8 cellular contexts compared by ENCODE assay signal in the genomic region with DNA sequence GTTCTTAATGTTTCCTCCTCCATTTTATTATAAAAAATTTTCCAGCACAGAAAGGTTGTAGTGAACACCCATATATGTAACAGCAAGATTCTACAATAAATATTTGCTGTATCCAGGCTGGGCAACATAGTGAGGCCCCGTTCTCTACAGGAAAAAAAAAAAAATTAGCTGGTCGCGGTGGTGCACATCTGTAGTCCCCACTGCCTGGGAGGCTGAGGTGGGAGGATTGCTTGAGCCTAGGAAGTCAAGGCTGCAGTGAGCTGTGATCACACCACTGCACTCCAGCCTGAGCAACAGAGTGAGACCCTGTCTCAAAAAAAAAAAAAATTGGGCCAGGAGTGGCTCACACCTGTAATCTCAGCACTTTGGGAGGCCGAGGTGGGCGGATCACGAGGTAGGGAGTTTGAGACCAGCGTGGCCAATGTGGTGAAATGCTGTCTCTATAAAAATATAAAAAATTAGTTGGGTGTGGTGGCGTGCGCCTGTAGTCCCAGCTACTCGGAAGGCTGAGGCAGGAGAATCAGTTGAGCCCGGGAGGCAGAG. TPM values are rescaled to one million over a fixed set of nuclear protein-coding genes. Genes with fewer than 3 reads are reported as not detected.
A peak's percentile ranks its signal among the peaks of the same experiment; 100 is the strongest.
DNase-seq lines count a peak whose midpoint lies in the region; ATAC-seq and TF ChIP-seq lines count a peak whose summit lies in the region.
"Not testable (repeated sequence)": the region's sequence is repeated elsewhere in the genome, so short reads cannot be mapped to it uniquely, and the experiment has no call there.

No MANE protein-coding gene starts in this region.

- peaks cover 15% of the 10 kb centered on the region for H4K20me1 ChIP-seq in SU-DHL-6 (ENCODE audit: low read depth, low read length)

- peak overlapping the region; percentile 94 for H3K9ac ChIP-seq in SU-DHL-6 (ENCODE audit: low read length)

- peak overlapping the region; percentile 82 for H3K4me3 Mint-ChIP-seq in activated naive CD4-positive, alpha-beta T cell treated with anti-CD3 and anti-CD28 coated beads for 36 hours
- H3K4me3 Mint-ChIP-seq in dendritic cell treated with granulocyte-macrophage colony-stimulating factor and Interleukin-4, amounts not matched to agents 40 ng/mL and 50 ng/mL, for 4 days = peak overlapping the region; percentile 87
- peak overlapping the region; percentile 98 for H3K4me3 Mint-ChIP-seq in natural killer cell treated with Interleukin-12 subunit alpha and Interleukin-12 subunit beta and Interleukin-15 and Interleukin-18, amount 100 ng/mL, for 72 hours

- H3K4me2 ChIP-seq in SU-DHL-6 (ENCODE audit: low read depth, low read length, poor library complexity, severe bottlenecking) = peak overlapping the region; percentile 92

- not testable (repeated sequence) for H3K27me3 ChIP-seq in SU-DHL-6 (ENCODE audit: low read length); heart right ventricle; spleen (replicated peaks in 1 of 7)

- CTCF ChIA-PET in activated naive CD4-positive, alpha-beta T cell treated with anti-CD3 and anti-CD28 coated beads for 36 hours (lab: Charles Lee) = interaction anchor here (0.6 kb wide), 2 partner anchors 8 to 495 kb away, joined by 3 read pairs; no protein-coding TSS in a partner anchor

- H3K9me3 Mint-ChIP-seq in activated naive CD4-positive, alpha-beta T cell treated with anti-CD3 and anti-CD28 coated beads for 36 hours; dendritic cell treated with granulocyte-macrophage colony-stimulating factor and Interleukin-4, amounts not matched to agents 40 ng/mL and 50 ng/mL, for 4 days; natural killer cell treated with Interleukin-12 subunit alpha and Interleukin-12 subunit beta and Interleukin-15 and Interleukin-18, amount 100 ng/mL, for 72 hours: not testable (repeated sequence)

- H3K9me2 ChIP-seq in SU-DHL-6 (replicated peaks; ENCODE audit: insufficient read depth, low read length) = not testable (repeated sequence)

- peak overlapping the region; percentile 79 for H3K4me3 ChIP-seq in AG10803 (ENCODE audit: low read length)
- peak overlapping the region; percentile 95 for H3K4me3 ChIP-seq in HFF-Myc (replicated peaks; ENCODE audit: low read depth, low read length)
- H3K4me3 ChIP-seq in SU-DHL-6 (ENCODE audit: insufficient read depth, low read length, poor library complexity, severe bottlenecking) = peak overlapping the region; percentile 70
- H3K4me3 ChIP-seq in heart right ventricle = peak overlapping the region in 8 of 10 donors; percentile 21 to 97 (median 84)
- peak overlapping the region in 7 of 8 donors; percentile 22 to 87 (median 81) for H3K4me3 ChIP-seq in spleen

- H3K9me3 ChIP-seq in SU-DHL-6 (ENCODE audit: insufficient read depth, low read length); heart right ventricle; spleen: not testable (repeated sequence)

- H3K4me1 ChIP-seq in heart right ventricle (peaks cover 4 to 49% (median 29%) of the 10 kb centered on the region in 9 donors), spleen (peaks cover 16 to 76% (median 54%) of the 10 kb centered on the region in 6 donors)

- ATAC-seq in heart right ventricle; natural killer cell treated with Interleukin-12 subunit alpha and Interleukin-12 subunit beta and Interleukin-15 and Interleukin-18, amount 100 ng/mL, for 72 hours: not testable (repeated sequence)

- not testable (repeated sequence) for H3K36me3 ChIP-seq in SU-DHL-6 (ENCODE audit: low read length)
- peaks cover 0 to 34% (median 0%) of the 10 kb centered on the region in 9 donors for H3K36me3 ChIP-seq in heart right ventricle
- H3K36me3 ChIP-seq in spleen = peaks cover 0 to 50% (median 8%) of the 10 kb centered on the region in 6 donors

- not testable (repeated sequence) for H3K27ac Mint-ChIP-seq in activated naive CD4-positive, alpha-beta T cell treated with anti-CD3 and anti-CD28 coated beads for 36 hours; dendritic cell treated with granulocyte-macrophage colony-stimulating factor and Interleukin-4, amounts not matched to agents 40 ng/mL and 50 ng/mL, for 4 days
- peak overlapping the region; percentile 94 to 95 for H3K27ac Mint-ChIP-seq in natural killer cell treated with Interleukin-12 subunit alpha and Interleukin-12 subunit beta and Interleukin-15 and Interleukin-18, amount 100 ng/mL, for 72 hours

- H3K79me2 ChIP-seq in SU-DHL-6 (ENCODE audit: insufficient read depth, low read length) = peaks cover 80% of the 10 kb centered on the region

- not testable (repeated sequence) for DNase-seq in AG10803 (ENCODE audit: low read depth); HFF-Myc (ENCODE audit: extremely low read depth, low read depth); activated naive CD4-positive, alpha-beta T cell treated with anti-CD3 and anti-CD28 coated beads for 36 hours; heart right ventricle; natural killer cell treated with Interleukin-12 subunit alpha and Interleukin-12 subunit beta and Interleukin-15 and Interleukin-18, amount 100 ng/mL, for 72 hours (ENCODE audit: low spot score); spleen

- peaks cover 43% of the 10 kb centered on the region for H3K4me1 Mint-ChIP-seq in activated naive CD4-positive, alpha-beta T cell treated with anti-CD3 and anti-CD28 coated beads for 36 hours (ENCODE audit: low read depth)
- H3K4me1 Mint-ChIP-seq in dendritic cell treated with granulocyte-macrophage colony-stimulating factor and Interleukin-4, amounts not matched to agents 40 ng/mL and 50 ng/mL, for 4 days (ENCODE audit: low read depth) = peaks cover 23% of the 10 kb centered on the region
- H3K4me1 Mint-ChIP-seq in natural killer cell treated with Interleukin-12 subunit alpha and Interleukin-12 subunit beta and Interleukin-15 and Interleukin-18, amount 100 ng/mL, for 72 hours (ENCODE audit: low read depth in 2 of 2) = peaks cover 25 to 32% of the 10 kb centered on the region in 2 donors

- H2AFZ ChIP-seq in SU-DHL-6 (ENCODE audit: low read depth, low read length, severe bottlenecking) = not testable (repeated sequence)

- H3K36me3 Mint-ChIP-seq in activated naive CD4-positive, alpha-beta T cell treated with anti-CD3 and anti-CD28 coated beads for 36 hours (ENCODE audit: low read depth) = peaks cover 26% of the 10 kb centered on the region
- peaks cover 64% of the 10 kb centered on the region for H3K36me3 Mint-ChIP-seq in dendritic cell treated with granulocyte-macrophage colony-stimulating factor and Interleukin-4, amounts not matched to agents 40 ng/mL and 50 ng/mL, for 4 days (ENCODE audit: low read depth)
- peaks cover 16% of the 10 kb centered on the region for H3K36me3 Mint-ChIP-seq in natural killer cell treated with Interleukin-12 subunit alpha and Interleukin-12 subunit beta and Interleukin-15 and Interleukin-18, amount 100 ng/mL, for 72 hours

- not testable (repeated sequence) for TF ChIP-seq CTCF in AG10803 (conservative IDR thresholded peaks at IDR 0.05; ENCODE audit: low read length); HFF-Myc (IDR thresholded peaks at IDR 0.05; ENCODE audit: low read depth, low read length, missing control alignments); SU-DHL-6 (IDR thresholded peaks at IDR 0.05; ENCODE audit: insufficient read depth, low read length, poor library complexity, severe bottlenecking); heart right ventricle (IDR thresholded peaks at IDR 0.05); spleen (IDR thresholded peaks at IDR 0.05 in 8 of 11, conservative IDR thresholded peaks at IDR 0.05 in 3 of 11)

- WGBS in heart right ventricle, 2 donors = 89 to 91% methylated on average over 11 of the region's 11 CpGs
- WGBS in spleen, 5 donors = 61 to 90% (median 77%) methylated on average over 11 of the region's 11 CpGs

- intact Hi-C loops in activated naive CD4-positive, alpha-beta T cell treated with anti-CD3 and anti-CD28 coated beads for 36 hours (cut with micrococcal nuclease) = loop anchor here (5.0 kb wide), 1 partner anchor 288 kb away; no protein-coding TSS in a partner anchor
- intact Hi-C loops in dendritic cell treated with granulocyte-macrophage colony-stimulating factor and Interleukin-4, amounts not matched to agents 40 ng/mL and 50 ng/mL, for 4 days (cut with micrococcal nuclease); heart right ventricle (cut with DNase I); spleen (cut with DNase I; ENCODE audit: low total_unique reads): not testable (repeated sequence)

- not testable (repeated sequence) for H3K27me3 Mint-ChIP-seq in activated naive CD4-positive, alpha-beta T cell treated with anti-CD3 and anti-CD28 coated beads for 36 hours (ENCODE audit: low read depth); dendritic cell treated with granulocyte-macrophage colony-stimulating factor and Interleukin-4, amounts not matched to agents 40 ng/mL and 50 ng/mL, for 4 days; natural killer cell treated with Interleukin-12 subunit alpha and Interleukin-12 subunit beta and Interleukin-15 and Interleukin-18, amount 100 ng/mL, for 72 hours

- not testable (repeated sequence) for H3F3A ChIP-seq in SU-DHL-6 (ENCODE audit: insufficient read depth)

- TF ChIP-seq POLR2A in spleen (IDR thresholded peaks at IDR 0.05) = not testable (repeated sequence)

- not testable (repeated sequence) for H3K27ac ChIP-seq in SU-DHL-6 (ENCODE audit: low read depth, low read length); heart right ventricle; spleen

RNA-seq across cellular contexts. Expression of a gene that starts 3.4 kb away (rescaled TPM):
- 10 to 100 TPM; 49.8 to 51.0 TPM for total RNA-seq in activated naive CD4-positive, alpha-beta T cell treated with anti-CD3 and anti-CD28 coated beads for 36 hours
- total RNA-seq in heart right ventricle = 10 to 100 TPM; 20.0 to 29.3 (median 24.3) TPM
- 1 to 10 TPM; 5.0 to 9.6 TPM for polyA plus RNA-seq in heart right ventricle
- 100 to 1,000 TPM in 1 of 2 donors, 10 to 100 TPM in 1; 88.5 to 133 TPM for total RNA-seq in natural killer cell treated with Interleukin-12 subunit alpha and Interleukin-12 subunit beta and Interleukin-15 and Interleukin-18, amount 100 ng/mL, for 72 hours
- 10 to 100 TPM; 69.5 to 88.1 (median 79.1) TPM for total RNA-seq in spleen
- 10 to 100 TPM in 1 of 3 donors, 1 to 10 TPM in 2; 6.9 to 13.6 (median 8.6) TPM for polyA plus RNA-seq in spleen

RNA-seq across cellular contexts. Expression of a gene that starts 13.6 kb away (rescaled TPM):
- total RNA-seq in activated naive CD4-positive, alpha-beta T cell treated with anti-CD3 and anti-CD28 coated beads for 36 hours = 10 to 100 TPM; 52.4 to 56.1 TPM
- total RNA-seq in heart right ventricle (10 to 100 TPM; 21.8 to 27.3 (median 25.8) TPM), spleen (10 to 100 TPM; 29.7 to 43.9 (median 39.1) TPM)
- polyA plus RNA-seq in heart right ventricle (1 to 10 TPM; 5.8 to 7.2 TPM), spleen (10 to 100 TPM in 1 of 3 donors, 1 to 10 TPM in 2; 4.4 to 10.2 (median 4.9) TPM)
- total RNA-seq in natural killer cell treated with Interleukin-12 subunit alpha and Interleukin-12 subunit beta and Interleukin-15 and Interleukin-18, amount 100 ng/mL, for 72 hours = 10 to 100 TPM; 66.1 to 67.2 TPM
